1 cellular context compared by ENCODE assay signal in the genomic region with DNA sequence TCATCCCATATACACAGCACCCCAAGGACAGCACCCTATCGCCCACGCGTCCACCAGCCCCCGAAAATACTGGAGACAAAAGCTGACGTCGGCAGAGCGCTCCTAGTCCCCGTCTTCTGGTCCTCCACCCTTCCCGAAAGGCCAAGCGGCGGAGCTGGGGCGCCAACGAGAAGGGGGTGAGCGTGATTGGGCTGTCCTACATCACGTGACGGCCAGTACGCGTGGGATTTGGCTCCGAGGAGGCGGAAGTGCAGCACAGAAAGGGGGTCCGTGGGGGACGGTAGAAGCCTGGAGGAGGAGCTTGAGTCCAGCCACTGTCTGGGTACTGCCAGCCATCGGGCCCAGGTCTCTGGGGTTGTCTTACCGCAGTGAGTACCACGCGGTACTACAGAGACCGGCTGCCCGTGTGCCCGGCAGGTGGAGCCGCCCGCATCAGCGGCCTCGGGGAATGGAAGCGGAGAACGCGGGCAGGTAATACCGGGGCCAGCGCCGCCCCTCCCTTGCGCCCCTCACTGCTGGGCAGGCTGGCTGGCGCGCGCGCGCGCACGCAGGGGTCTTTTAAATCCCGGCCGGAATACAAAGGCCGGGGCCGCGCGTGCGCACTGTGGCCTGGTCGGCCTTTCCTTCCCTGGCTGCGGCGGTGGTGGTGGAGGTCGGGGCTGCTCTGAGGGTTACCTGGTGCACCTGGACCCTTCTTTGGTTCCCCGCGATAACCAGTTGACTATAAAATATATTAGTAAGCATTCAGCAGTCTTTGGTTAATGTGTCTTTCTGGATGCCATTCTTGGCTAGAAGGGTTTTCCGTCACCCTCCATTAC.
TF ChIP-seq lines count a peak whose summit lies in the region.

TDG (plus strand) TSS at position 283 of the 818 bp plus-strand sequence; CDS start at position 449, 166 bp downstream.

TF ChIP-seq in HCT116, 20 proteins besides CTCF, POLR2A, EP300 and RAD21 (continued from another document):
- TF ChIP-seq, protein P1, sequence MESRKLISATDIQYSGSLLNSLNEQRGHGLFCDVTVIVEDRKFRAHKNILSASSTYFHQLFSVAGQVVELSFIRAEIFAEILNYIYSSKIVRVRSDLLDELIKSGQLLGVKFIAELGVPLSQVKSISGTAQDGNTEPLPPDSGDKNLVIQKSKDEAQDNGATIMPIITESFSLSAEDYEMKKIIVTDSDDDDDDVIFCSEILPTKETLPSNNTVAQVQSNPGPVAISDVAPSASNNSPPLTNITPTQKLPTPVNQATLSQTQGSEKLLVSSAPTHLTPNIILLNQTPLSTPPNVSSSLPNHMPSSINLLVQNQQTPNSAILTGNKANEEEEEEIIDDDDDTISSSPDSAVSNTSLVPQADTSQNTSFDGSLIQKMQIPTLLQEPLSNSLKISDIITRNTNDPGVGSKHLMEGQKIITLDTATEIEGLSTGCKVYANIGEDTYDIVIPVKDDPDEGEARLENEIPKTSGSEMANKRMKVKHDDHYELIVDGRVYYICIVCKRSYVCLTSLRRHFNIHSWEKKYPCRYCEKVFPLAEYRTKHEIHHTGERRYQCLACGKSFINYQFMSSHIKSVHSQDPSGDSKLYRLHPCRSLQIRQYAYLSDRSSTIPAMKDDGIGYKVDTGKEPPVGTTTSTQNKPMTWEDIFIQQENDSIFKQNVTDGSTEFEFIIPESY (IDR thresholded peaks at IDR 0.05; ENCODE audit: extremely low read depth, insufficient replicate concordance, low read length), result no peak
- no peak for TF ChIP-seq REST (IDR thresholded peaks at IDR 0.05; ENCODE audit: low read depth)
- TF ChIP-seq, protein P2, sequence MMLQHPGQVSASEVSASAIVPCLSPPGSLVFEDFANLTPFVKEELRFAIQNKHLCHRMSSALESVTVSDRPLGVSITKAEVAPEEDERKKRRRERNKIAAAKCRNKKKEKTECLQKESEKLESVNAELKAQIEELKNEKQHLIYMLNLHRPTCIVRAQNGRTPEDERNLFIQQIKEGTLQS (IDR thresholded peaks at IDR 0.05), result no peak
TF ChIP-seq in HCT116: peak in this region for 11.
